ENCODE assay signal across 20 cellular contexts in the genomic region with DNA sequence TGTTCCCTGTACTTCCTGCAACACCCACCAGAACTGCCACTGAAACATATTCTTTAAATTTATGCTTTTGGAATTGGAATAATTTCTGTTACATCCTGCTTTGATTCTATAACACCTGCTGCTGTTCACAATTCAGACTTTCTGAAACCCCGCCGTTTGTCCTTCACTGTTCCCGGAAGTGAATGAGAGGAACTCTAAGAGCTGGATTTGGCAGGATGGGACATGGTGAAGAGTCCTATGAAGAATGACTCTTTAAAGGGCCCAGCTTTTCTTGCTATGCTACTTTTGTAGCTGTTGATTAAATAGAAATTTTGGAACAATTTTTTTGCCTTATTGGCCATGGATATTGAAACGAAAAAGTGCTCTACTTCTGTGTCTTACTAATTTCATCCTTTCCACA. TPM values are rescaled to one million over a fixed set of nuclear protein-coding genes. Genes with fewer than 3 reads are reported as not detected.
"Had no signal": no experiment of that assay in that cellular context is flagged by ENCODE, and none has a peak within 500 bp of the region (broad histone marks: within the 10 kb centered on the region; RNA-seq: fewer than 3 reads in every experiment).

No MANE protein-coding gene starts in this region.

- DNase-seq: KBM-7, MG63, NCI-H1092 treated with DMSO at 0.1 percent for 48 hours, NCI-H1436, NCI-H187, NCI-H2029, NCI-H2081 treated with DMSO at 0.1 percent for 48 hours, NCI-H2171, NCI-H226, NCI-H446, NCI-H510A, NCI-H524 treated with DMSO at 0.1 percent for 48 hours, NCI-H69, NCI-H774, RPMI8226, SHP77 treated with DMSO at 0.1 percent for 48 hours, SJCRH30 had no signal

- H3K27me3 ChIP-seq: MG63, SJCRH30 had no signal

- ATAC-seq: SK-N-SH treated with all-trans-retinoic acid at 6 μM for 48 hours had no signal

- H3K4me1 ChIP-seq: SJCRH30 had no signal

- H3K9me3 ChIP-seq: MG63, SJCRH30 had no signal

- H3K27ac ChIP-seq: SJCRH30 had no signal

- H3K4me3 ChIP-seq: MG63, SJCRH30 had no signal

RNA-seq across cellular contexts. Expression of gene SLFN14, which starts 35.5 kb away (rescaled TPM):
- total RNA-seq: HT-29, LHCN-M2, SJCRH30 had no signal

RNA-seq across cellular contexts. Expression of gene SLFN12L, which starts 58.6 kb away (rescaled TPM):
- total RNA-seq: HT-29, LHCN-M2, SJCRH30 had no signal
